Comparison of ENCODE assay signal across 1 cellular context in the genomic region with DNA sequence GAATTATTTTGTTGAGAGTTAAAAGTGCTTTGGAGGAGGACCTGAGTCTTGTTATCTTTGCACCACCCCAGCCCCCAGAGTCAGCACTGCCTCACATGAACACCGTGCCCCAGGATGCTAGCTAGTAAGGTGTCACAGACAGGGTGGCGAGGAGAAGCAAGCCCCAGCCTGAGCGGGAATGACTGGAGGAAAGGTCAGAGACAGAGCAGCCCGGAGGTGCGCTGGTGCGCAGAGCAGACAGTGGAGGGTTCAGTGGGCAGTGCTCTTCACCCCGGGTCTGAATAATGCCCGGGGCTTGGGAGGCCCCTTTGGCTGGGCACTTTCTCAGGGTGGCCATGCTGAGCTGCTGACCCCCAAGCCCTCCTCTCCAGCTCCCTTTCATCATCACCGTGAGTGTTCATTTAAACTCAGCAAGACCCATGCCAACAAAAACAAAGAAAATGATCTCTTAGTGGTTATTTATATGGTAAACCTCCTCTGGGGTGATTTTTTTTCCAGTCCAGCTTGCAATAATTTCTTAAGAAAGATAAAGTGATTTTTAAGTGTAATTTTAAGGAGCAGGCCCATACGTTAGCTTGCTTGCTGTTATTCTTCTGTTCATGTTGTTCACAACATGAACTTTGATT.
A peak's percentile ranks its signal among the peaks of the same experiment; 100 is the strongest.
TF ChIP-seq lines count a peak whose summit lies in the region.

No MANE protein-coding gene starts in this region.

TF ChIP-seq in HEK293, 187 proteins besides CTCF, POLR2A, EP300 and RAD21 (continued from another document):
- TF ChIP-seq, protein P1, sequence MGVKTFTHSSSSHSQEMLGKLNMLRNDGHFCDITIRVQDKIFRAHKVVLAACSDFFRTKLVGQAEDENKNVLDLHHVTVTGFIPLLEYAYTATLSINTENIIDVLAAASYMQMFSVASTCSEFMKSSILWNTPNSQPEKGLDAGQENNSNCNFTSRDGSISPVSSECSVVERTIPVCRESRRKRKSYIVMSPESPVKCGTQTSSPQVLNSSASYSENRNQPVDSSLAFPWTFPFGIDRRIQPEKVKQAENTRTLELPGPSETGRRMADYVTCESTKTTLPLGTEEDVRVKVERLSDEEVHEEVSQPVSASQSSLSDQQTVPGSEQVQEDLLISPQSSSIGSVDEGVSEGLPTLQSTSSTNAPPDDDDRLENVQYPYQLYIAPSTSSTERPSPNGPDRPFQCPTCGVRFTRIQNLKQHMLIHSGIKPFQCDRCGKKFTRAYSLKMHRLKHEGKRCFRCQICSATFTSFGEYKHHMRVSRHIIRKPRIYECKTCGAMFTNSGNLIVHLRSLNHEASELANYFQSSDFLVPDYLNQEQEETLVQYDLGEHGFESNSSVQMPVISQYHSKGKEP (tag by site-specific recombination; IDR thresholded peaks at IDR 0.05): peak; percentile 35; the same call in 1 of the 2 replicates
- TF ChIP-seq, protein P2, sequence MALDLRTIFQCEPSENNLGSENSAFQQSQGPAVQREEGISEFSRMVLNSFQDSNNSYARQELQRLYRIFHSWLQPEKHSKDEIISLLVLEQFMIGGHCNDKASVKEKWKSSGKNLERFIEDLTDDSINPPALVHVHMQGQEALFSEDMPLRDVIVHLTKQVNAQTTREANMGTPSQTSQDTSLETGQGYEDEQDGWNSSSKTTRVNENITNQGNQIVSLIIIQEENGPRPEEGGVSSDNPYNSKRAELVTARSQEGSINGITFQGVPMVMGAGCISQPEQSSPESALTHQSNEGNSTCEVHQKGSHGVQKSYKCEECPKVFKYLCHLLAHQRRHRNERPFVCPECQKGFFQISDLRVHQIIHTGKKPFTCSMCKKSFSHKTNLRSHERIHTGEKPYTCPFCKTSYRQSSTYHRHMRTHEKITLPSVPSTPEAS (tag by site-specific recombination; IDR thresholded peaks at IDR 0.05): no peak
- no peak for TF ChIP-seq RBAK (tag by site-specific recombination; IDR thresholded peaks at IDR 0.05)
- TF ChIP-seq ZBTB17 (tag by site-specific recombination; IDR thresholded peaks at IDR 0.05): 0 out of 2 replicates have a peak, but pooled peaks have one; percentile 16
- TF ChIP-seq ZNF184 (tag by site-specific recombination; IDR thresholded peaks at IDR 0.05): no peak
- TF ChIP-seq ZNF37A (tag by site-specific recombination; IDR thresholded peaks at IDR 0.05): no peak
- TF ChIP-seq WT1 (tag by site-specific recombination; IDR thresholded peaks at IDR 0.05): peak; percentile 39; the same call in 1 of the 2 replicates
- TF ChIP-seq, protein P3, sequence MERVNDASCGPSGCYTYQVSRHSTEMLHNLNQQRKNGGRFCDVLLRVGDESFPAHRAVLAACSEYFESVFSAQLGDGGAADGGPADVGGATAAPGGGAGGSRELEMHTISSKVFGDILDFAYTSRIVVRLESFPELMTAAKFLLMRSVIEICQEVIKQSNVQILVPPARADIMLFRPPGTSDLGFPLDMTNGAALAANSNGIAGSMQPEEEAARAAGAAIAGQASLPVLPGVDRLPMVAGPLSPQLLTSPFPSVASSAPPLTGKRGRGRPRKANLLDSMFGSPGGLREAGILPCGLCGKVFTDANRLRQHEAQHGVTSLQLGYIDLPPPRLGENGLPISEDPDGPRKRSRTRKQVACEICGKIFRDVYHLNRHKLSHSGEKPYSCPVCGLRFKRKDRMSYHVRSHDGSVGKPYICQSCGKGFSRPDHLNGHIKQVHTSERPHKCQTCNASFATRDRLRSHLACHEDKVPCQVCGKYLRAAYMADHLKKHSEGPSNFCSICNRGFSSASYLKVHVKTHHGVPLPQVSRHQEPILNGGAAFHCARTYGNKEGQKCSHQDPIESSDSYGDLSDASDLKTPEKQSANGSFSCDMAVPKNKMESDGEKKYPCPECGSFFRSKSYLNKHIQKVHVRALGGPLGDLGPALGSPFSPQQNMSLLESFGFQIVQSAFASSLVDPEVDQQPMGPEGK (tag by site-specific recombination; IDR thresholded peaks at IDR 0.05): peak; percentile 19; the same call in 1 of the 2 replicates
- TF ChIP-seq, protein P4, sequence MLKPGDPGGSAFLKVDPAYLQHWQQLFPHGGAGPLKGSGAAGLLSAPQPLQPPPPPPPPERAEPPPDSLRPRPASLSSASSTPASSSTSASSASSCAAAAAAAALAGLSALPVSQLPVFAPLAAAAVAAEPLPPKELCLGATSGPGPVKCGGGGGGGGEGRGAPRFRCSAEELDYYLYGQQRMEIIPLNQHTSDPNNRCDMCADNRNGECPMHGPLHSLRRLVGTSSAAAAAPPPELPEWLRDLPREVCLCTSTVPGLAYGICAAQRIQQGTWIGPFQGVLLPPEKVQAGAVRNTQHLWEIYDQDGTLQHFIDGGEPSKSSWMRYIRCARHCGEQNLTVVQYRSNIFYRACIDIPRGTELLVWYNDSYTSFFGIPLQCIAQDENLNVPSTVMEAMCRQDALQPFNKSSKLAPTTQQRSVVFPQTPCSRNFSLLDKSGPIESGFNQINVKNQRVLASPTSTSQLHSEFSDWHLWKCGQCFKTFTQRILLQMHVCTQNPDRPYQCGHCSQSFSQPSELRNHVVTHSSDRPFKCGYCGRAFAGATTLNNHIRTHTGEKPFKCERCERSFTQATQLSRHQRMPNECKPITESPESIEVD (tag by site-specific recombination; IDR thresholded peaks at IDR 0.05): peak; percentile 87
- TF ChIP-seq HOXD13 (CRISPR knock-in tag; IDR thresholded peaks at IDR 0.05; ENCODE audit: borderline replicate concordance): no peak
- TF ChIP-seq ZFHX2 (tag by site-specific recombination; conservative IDR thresholded peaks at IDR 0.05): no peak
- TF ChIP-seq, protein P5, sequence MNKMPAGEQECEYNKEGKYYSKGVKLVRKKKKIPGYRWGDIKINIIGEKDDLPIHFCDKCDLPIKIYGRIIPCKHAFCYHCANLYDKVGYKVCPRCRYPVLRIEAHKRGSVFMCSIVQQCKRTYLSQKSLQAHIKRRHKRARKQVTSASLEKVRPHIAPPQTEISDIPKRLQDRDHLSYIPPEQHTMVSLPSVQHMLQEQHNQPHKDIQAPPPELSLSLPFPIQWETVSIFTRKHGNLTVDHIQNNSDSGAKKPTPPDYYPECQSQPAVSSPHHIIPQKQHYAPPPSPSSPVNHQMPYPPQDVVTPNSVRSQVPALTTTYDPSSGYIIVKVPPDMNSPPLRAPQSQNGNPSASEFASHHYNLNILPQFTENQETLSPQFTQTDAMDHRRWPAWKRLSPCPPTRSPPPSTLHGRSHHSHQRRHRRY (tag by site-specific recombination; IDR thresholded peaks at IDR 0.05): no peak
- TF ChIP-seq, protein P6, sequence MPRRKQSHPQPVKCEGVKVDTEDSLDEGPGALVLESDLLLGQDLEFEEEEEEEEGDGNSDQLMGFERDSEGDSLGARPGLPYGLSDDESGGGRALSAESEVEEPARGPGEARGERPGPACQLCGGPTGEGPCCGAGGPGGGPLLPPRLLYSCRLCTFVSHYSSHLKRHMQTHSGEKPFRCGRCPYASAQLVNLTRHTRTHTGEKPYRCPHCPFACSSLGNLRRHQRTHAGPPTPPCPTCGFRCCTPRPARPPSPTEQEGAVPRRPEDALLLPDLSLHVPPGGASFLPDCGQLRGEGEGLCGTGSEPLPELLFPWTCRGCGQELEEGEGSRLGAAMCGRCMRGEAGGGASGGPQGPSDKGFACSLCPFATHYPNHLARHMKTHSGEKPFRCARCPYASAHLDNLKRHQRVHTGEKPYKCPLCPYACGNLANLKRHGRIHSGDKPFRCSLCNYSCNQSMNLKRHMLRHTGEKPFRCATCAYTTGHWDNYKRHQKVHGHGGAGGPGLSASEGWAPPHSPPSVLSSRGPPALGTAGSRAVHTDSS (tag by site-specific recombination; IDR thresholded peaks at IDR 0.05): no peak
- no peak for TF ChIP-seq ZNF585B (tag by site-specific recombination; IDR thresholded peaks at IDR 0.05)
- no peak for TF ChIP-seq ZNF624 (tag by site-specific recombination; IDR thresholded peaks at IDR 0.05)
- 0 out of 2 replicates have a peak, but pooled peaks have one; percentile 9 for TF ChIP-seq OSR2 (tag by site-specific recombination; IDR thresholded peaks at IDR 0.05)
- TF ChIP-seq, protein P7, sequence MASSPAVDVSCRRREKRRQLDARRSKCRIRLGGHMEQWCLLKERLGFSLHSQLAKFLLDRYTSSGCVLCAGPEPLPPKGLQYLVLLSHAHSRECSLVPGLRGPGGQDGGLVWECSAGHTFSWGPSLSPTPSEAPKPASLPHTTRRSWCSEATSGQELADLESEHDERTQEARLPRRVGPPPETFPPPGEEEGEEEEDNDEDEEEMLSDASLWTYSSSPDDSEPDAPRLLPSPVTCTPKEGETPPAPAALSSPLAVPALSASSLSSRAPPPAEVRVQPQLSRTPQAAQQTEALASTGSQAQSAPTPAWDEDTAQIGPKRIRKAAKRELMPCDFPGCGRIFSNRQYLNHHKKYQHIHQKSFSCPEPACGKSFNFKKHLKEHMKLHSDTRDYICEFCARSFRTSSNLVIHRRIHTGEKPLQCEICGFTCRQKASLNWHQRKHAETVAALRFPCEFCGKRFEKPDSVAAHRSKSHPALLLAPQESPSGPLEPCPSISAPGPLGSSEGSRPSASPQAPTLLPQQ (tag by site-specific recombination; IDR thresholded peaks at IDR 0.05): no peak
- no peak for TF ChIP-seq ZNF747 (tag by site-specific recombination; IDR thresholded peaks at IDR 0.05)
- TF ChIP-seq SCRT1 (tag by site-specific recombination; IDR thresholded peaks at IDR 0.05; ENCODE audit: borderline replicate concordance): no peak
- TF ChIP-seq ZNF140 (tag by site-specific recombination; IDR thresholded peaks at IDR 0.05): no peak
- peak; percentile 89 for TF ChIP-seq FEZF1 (tag by site-specific recombination; IDR thresholded peaks at IDR 0.05)
- 0 out of 2 replicates have a peak, but pooled peaks have one; percentile 36 for TF ChIP-seq ZBTB20 (tag by site-specific recombination; IDR thresholded peaks at IDR 0.05)
